Comparison of ENCODE assay signal across 1 cellular context in genomic region chr16:16861546-16861945, GRCh38.
TF ChIP-seq lines count a peak whose summit lies in the region.

No MANE protein-coding gene starts in this region.

TF ChIP-seq in SK-N-SH, 30 proteins besides CTCF, POLR2A, EP300 and RAD21 (continued from another document):
- TF ChIP-seq, protein P1, sequence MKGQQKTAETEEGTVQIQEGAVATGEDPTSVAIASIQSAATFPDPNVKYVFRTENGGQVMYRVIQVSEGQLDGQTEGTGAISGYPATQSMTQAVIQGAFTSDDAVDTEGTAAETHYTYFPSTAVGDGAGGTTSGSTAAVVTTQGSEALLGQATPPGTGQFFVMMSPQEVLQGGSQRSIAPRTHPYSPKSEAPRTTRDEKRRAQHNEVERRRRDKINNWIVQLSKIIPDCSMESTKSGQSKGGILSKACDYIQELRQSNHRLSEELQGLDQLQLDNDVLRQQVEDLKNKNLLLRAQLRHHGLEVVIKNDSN (IDR thresholded peaks at IDR 0.05; ENCODE audit: borderline replicate concordance, low read depth) = no peak
TF ChIP-seq in SK-N-SH: peak in this region for 2.
